ENCODE assay signal across 1 cellular context in genomic region chr9:15306068-15306756, GRCh38.
TF ChIP-seq lines count a peak whose summit lies in the region.

No MANE protein-coding gene starts in this region.

TF ChIP-seq in HEK293, 187 proteins besides CTCF, POLR2A, EP300 and RAD21 (continued from another document):
- no peak for TF ChIP-seq ZNF26 (tag by site-specific recombination; IDR thresholded peaks at IDR 0.05)
- peak; percentile 68 for TF ChIP-seq ZXDB (tag by site-specific recombination; IDR thresholded peaks at IDR 0.05)
- no peak for TF ChIP-seq PRDM6 (tag by site-specific recombination; IDR thresholded peaks at IDR 0.05)
- TF ChIP-seq ZNF335 (tag by site-specific recombination; conservative IDR thresholded peaks at IDR 0.05): peak; percentile 91; the same call in 1 of the 2 replicates
- no peak for TF ChIP-seq ZNF747 (tag by site-specific recombination; IDR thresholded peaks at IDR 0.05)
- TF ChIP-seq ZNF366 (tag by site-specific recombination; conservative IDR thresholded peaks at IDR 0.05): peak; percentile 53; the same call in 1 of the 2 replicates
- no peak for TF ChIP-seq ZNF19 (tag by site-specific recombination; IDR thresholded peaks at IDR 0.05; ENCODE audit: low read depth)
- 0 out of 2 replicates have a peak, but pooled peaks have one; percentile 50 for TF ChIP-seq ZNF423 (tag by site-specific recombination; IDR thresholded peaks at IDR 0.05)
- no peak for TF ChIP-seq ZBTB48 (tag by site-specific recombination; IDR thresholded peaks at IDR 0.05)
